1 cellular context compared by ENCODE assay signal in genomic region chr1:37265156-37265555, GRCh38.
TF ChIP-seq lines count a peak whose summit lies in the region.

No MANE protein-coding gene starts in this region.

TF ChIP-seq in H1, 55 proteins besides CTCF, POLR2A, EP300 and RAD21 (continued from another document):
- TF ChIP-seq, protein P1, sequence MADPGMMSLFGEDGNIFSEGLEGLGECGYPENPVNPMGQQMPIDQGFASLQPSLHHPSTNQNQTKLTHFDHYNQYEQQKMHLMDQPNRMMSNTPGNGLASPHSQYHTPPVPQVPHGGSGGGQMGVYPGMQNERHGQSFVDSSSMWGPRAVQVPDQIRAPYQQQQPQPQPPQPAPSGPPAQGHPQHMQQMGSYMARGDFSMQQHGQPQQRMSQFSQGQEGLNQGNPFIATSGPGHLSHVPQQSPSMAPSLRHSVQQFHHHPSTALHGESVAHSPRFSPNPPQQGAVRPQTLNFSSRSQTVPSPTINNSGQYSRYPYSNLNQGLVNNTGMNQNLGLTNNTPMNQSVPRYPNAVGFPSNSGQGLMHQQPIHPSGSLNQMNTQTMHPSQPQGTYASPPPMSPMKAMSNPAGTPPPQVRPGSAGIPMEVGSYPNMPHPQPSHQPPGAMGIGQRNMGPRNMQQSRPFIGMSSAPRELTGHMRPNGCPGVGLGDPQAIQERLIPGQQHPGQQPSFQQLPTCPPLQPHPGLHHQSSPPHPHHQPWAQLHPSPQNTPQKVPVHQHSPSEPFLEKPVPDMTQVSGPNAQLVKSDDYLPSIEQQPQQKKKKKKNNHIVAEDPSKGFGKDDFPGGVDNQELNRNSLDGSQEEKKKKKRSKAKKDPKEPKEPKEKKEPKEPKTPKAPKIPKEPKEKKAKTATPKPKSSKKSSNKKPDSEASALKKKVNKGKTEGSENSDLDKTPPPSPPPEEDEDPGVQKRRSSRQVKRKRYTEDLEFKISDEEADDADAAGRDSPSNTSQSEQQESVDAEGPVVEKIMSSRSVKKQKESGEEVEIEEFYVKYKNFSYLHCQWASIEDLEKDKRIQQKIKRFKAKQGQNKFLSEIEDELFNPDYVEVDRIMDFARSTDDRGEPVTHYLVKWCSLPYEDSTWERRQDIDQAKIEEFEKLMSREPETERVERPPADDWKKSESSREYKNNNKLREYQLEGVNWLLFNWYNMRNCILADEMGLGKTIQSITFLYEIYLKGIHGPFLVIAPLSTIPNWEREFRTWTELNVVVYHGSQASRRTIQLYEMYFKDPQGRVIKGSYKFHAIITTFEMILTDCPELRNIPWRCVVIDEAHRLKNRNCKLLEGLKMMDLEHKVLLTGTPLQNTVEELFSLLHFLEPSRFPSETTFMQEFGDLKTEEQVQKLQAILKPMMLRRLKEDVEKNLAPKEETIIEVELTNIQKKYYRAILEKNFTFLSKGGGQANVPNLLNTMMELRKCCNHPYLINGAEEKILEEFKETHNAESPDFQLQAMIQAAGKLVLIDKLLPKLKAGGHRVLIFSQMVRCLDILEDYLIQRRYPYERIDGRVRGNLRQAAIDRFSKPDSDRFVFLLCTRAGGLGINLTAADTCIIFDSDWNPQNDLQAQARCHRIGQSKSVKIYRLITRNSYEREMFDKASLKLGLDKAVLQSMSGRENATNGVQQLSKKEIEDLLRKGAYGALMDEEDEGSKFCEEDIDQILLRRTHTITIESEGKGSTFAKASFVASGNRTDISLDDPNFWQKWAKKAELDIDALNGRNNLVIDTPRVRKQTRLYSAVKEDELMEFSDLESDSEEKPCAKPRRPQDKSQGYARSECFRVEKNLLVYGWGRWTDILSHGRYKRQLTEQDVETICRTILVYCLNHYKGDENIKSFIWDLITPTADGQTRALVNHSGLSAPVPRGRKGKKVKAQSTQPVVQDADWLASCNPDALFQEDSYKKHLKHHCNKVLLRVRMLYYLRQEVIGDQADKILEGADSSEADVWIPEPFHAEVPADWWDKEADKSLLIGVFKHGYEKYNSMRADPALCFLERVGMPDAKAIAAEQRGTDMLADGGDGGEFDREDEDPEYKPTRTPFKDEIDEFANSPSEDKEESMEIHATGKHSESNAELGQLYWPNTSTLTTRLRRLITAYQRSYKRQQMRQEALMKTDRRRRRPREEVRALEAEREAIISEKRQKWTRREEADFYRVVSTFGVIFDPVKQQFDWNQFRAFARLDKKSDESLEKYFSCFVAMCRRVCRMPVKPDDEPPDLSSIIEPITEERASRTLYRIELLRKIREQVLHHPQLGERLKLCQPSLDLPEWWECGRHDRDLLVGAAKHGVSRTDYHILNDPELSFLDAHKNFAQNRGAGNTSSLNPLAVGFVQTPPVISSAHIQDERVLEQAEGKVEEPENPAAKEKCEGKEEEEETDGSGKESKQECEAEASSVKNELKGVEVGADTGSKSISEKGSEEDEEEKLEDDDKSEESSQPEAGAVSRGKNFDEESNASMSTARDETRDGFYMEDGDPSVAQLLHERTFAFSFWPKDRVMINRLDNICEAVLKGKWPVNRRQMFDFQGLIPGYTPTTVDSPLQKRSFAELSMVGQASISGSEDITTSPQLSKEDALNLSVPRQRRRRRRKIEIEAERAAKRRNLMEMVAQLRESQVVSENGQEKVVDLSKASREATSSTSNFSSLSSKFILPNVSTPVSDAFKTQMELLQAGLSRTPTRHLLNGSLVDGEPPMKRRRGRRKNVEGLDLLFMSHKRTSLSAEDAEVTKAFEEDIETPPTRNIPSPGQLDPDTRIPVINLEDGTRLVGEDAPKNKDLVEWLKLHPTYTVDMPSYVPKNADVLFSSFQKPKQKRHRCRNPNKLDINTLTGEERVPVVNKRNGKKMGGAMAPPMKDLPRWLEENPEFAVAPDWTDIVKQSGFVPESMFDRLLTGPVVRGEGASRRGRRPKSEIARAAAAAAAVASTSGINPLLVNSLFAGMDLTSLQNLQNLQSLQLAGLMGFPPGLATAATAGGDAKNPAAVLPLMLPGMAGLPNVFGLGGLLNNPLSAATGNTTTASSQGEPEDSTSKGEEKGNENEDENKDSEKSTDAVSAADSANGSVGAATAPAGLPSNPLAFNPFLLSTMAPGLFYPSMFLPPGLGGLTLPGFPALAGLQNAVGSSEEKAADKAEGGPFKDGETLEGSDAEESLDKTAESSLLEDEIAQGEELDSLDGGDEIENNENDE (IDR thresholded peaks at IDR 0.05; ENCODE audit: insufficient replicate concordance, low read length), result no peak
- TF ChIP-seq SIRT6 (IDR thresholded peaks at IDR 0.05; ENCODE audit: low read length), result no peak
